8 cellular contexts compared by ENCODE assay signal in the genomic region with DNA sequence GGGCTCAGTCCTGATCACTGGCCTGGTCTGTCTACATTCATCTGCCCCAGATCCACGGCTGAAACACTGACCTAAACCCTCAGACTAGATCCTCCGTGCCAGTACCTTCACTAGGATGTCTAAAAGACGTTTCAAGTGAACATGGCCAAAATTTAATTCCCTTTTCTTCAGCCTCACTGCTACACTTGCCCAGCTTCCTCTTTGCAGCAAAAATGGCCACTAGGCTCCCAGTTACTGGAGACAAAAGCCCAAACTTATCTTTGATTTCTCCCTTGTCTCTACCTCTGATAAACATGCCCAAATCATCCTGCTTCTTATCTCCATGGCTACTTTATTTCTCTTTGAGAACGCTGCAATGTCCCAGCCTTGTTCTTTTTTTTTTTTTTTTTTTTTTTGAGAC. TPM values are rescaled to one million over a fixed set of nuclear protein-coding genes. Genes with fewer than 3 reads are reported as not detected.
DNase-seq lines count a peak whose midpoint lies in the region; ATAC-seq and TF ChIP-seq lines count a peak whose summit lies in the region.

No MANE protein-coding gene starts in this region.

- H3K36me3 ChIP-seq in colonic mucosa (no peaks in the 10 kb centered on the region), rectal smooth muscle tissue (ENCODE audit: control insufficient read depth, insufficient read depth, low read length) (no peaks in the 10 kb centered on the region)

- H3K27ac ChIP-seq in colonic mucosa (peak overlapping the region; percentile 97), rectal smooth muscle tissue (ENCODE audit: low read depth, low read length) (peak overlapping the region; percentile 38)

- H3K9ac ChIP-seq in colonic mucosa (ENCODE audit: low read depth in 2 of 2, low read length in 2 of 2) (peak overlapping the region; percentile 52 to 83), rectal smooth muscle tissue (ENCODE audit: low read length) (no peak overlapping the region)

- H3K4me1 ChIP-seq in colonic mucosa = peaks cover 13% of the 10 kb centered on the region
- peaks cover 7% of the 10 kb centered on the region for H3K4me1 ChIP-seq in rectal smooth muscle tissue (ENCODE audit: control insufficient read depth, insufficient read depth, low read length)

- no peaks in the 10 kb centered on the region for H3K9me3 ChIP-seq in colonic mucosa

- ATAC-seq in HG02571 (IDR thresholded peaks at IDR 0.05; ENCODE audit: unreplicated experiment) = no peak

- no peaks in the 10 kb centered on the region for H3K27me3 ChIP-seq in colonic mucosa
- H3K27me3 ChIP-seq in rectal smooth muscle tissue (ENCODE audit: control insufficient read depth, insufficient read depth, low read length) = no peaks in the 10 kb centered on the region

- intact Hi-C loops in colonic mucosa (cut with DNase I) = no loop called here

- peak; percentile 13 for DNase-seq in GDM1 (lab: John Stamatoyannopoulos, UW)
- peak; percentile 61 for DNase-seq in NOMO-1 treated with DMSO at 0.1 percent for 48 hours (lab: John Stamatoyannopoulos, UW; ENCODE audit: unreplicated experiment)
- DNase-seq in colonic mucosa = peak; percentile 21
- no peak for DNase-seq in ureter (ENCODE audit: low spot score)
- no peak for DNase-seq in NCI-H69 (lab: John Stamatoyannopoulos, UW)
- no peak for DNase-seq in DMS53 (lab: John Stamatoyannopoulos, UW)

- H3K4me3 ChIP-seq in colonic mucosa (no peak overlapping the region), rectal smooth muscle tissue (ENCODE audit: low read length) (peak overlapping the region; percentile 45)

- TF ChIP-seq CTCF in colonic mucosa (IDR thresholded peaks at IDR 0.05) = no peak

RNA-seq across cellular contexts. Expression of a gene that starts 1.6 kb away (rescaled TPM):
- total RNA-seq in colonic mucosa (10 to 100 TPM; 20.6 to 28.2 TPM), ureter (21.2 TPM)

RNA-seq across cellular contexts. Expression of a gene that starts 6.5 kb away (rescaled TPM):
- total RNA-seq in colonic mucosa (1 to 10 TPM in 1 of 2 donors, under 1 TPM in 1; 0.37 to 1.5 TPM), ureter (0.26 TPM)

RNA-seq across cellular contexts. Expression of a gene that starts 11.0 kb away (rescaled TPM):
- 10 to 100 TPM; 26.1 to 39.5 TPM for total RNA-seq in colonic mucosa
- 24.7 TPM for total RNA-seq in ureter

RNA-seq across cellular contexts. Expression of a gene that starts 11.6 kb away (rescaled TPM):
- total RNA-seq in colonic mucosa = 10 to 100 TPM; 23.2 to 29.6 TPM
- total RNA-seq in ureter = 20.5 TPM

RNA-seq across cellular contexts. Expression of a gene that starts 11.7 kb away (rescaled TPM):
- total RNA-seq in colonic mucosa (10 to 100 TPM; 30.9 to 46.2 TPM), ureter (27.5 TPM)

Comparison
In these comparisons a context has a peak if more than half of its experiments do, and no peak if none do; other contexts are left out.
1. DNase-seq: peak in GDM1 (single experiment), NOMO-1 treated with DMSO at 0.1 percent for 48 hours (single experiment) and colonic mucosa (single experiment); none in ureter (single experiment), NCI-H69 (single experiment) and DMS53 (single experiment).